In genomic region chr1:32903991-32904776, GRCh38 we compare ENCODE assay signal across 1 cellular context.
TF ChIP-seq lines count a peak whose summit lies in the region.

No MANE protein-coding gene starts in this region.

TF ChIP-seq in H1, 55 proteins besides CTCF, POLR2A, EP300 and RAD21:
- TF ChIP-seq CTBP2 (IDR thresholded peaks at IDR 0.05; ENCODE audit: borderline replicate concordance, insufficient read depth, insufficient read length, low read length) (no peak), E2F6 (IDR thresholded peaks at IDR 0.05) (no peak)
